ENCODE assay signal across 1 cellular context in genomic region chr12:116455540-116456306, GRCh38.
TF ChIP-seq lines count a peak whose summit lies in the region.

No MANE protein-coding gene starts in this region.

TF ChIP-seq in HEK293, 187 proteins besides CTCF, POLR2A, EP300 and RAD21 (continued from another document):
- TF ChIP-seq KLF7 (tag by site-specific recombination; IDR thresholded peaks at IDR 0.05; ENCODE audit: borderline replicate concordance) (no peak), ZBTB11 (tag by site-specific recombination; conservative IDR thresholded peaks at IDR 0.05; ENCODE audit: low read depth) (peak; percentile 34; the same call in 1 of the 2 replicates), ZBTB21 (tag by site-specific recombination; IDR thresholded peaks at IDR 0.05) (peak; percentile 99), ZBTB48 (tag by site-specific recombination; IDR thresholded peaks at IDR 0.05) (no peak), ZBTB44 (tag by site-specific recombination; IDR thresholded peaks at IDR 0.05) (no peak), SP7 (tag by site-specific recombination; IDR thresholded peaks at IDR 0.05) (peak; percentile 21; the same call in 1 of the 2 replicates), PRDM10 (tag by site-specific recombination; IDR thresholded peaks at IDR 0.05) (peak; percentile 55), ZNF335 (tag by site-specific recombination; conservative IDR thresholded peaks at IDR 0.05) (peak; percentile 40; the same call in 1 of the 2 replicates), ZNF600 (tag by site-specific recombination; IDR thresholded peaks at IDR 0.05) (peak; percentile 23; the same call in 1 of the 2 replicates), ZNF629 (tag by site-specific recombination; IDR thresholded peaks at IDR 0.05) (peak; percentile 99)
